In genomic region chr10:15295540-15296325, GRCh38 we compare ENCODE assay signal across 16 cellular contexts.
DNase-seq lines count a peak whose midpoint lies in the region; ATAC-seq and TF ChIP-seq lines count a peak whose summit lies in the region.
"Had no signal": no experiment of that assay in that cellular context is flagged by ENCODE, and none has a peak within 500 bp of the region (broad histone marks: within the 10 kb centered on the region; RNA-seq: fewer than 3 reads in every experiment).

No MANE protein-coding gene starts in this region.

- 51 to 56% methylated on average over 5 of the region's 5 CpGs for WGBS in tibial nerve, 2 donors
- 82% methylated on average over 5 of the region's 5 CpGs for WGBS in right lobe of liver (ENCODE audit: insufficient coverage, low coverage, low lambda C conversion rate, missing lambda C conversion rate)

- H3K4me1 ChIP-seq in Loucy (ENCODE audit: insufficient read depth, low read length, poor library complexity, severe bottlenecking): peaks cover 20% of the 10 kb centered on the region
- H3K4me1 ChIP-seq in tibial nerve: peaks cover 0 to 39% (median 11%) of the 10 kb centered on the region in 4 donors
- no peaks in the 10 kb centered on the region for H3K4me1 ChIP-seq in right lobe of liver
- H3K4me1 ChIP-seq: Peyer's patch had no signal

- ATAC-seq in right lobe of liver (no peak), HG02885 (IDR thresholded peaks at IDR 0.05; ENCODE audit: poor library complexity, unreplicated experiment) (no peak), left colon (no peak)
- ATAC-seq: GM12878 had no signal

- H3K9ac ChIP-seq in Loucy (ENCODE audit: low read depth, low read length, poor library complexity, severe bottlenecking): no peak overlapping the region

- TF ChIP-seq EP300 in tibial nerve (IDR thresholded peaks at IDR 0.05): no peak

- H3K4me3 Mint-ChIP-seq in mesothelial cell of epicardium: no peak overlapping the region
- H3K4me3 Mint-ChIP-seq: IgD-negative memory B cell had no signal

- H3K36me3 Mint-ChIP-seq in mesothelial cell of epicardium: no peaks in the 10 kb centered on the region

- H3F3A ChIP-seq in Loucy (ENCODE audit: low read depth): no peaks in the 10 kb centered on the region

- H3K4me3 ChIP-seq in Loucy (ENCODE audit: low read length, poor library complexity, severe bottlenecking) (no peak overlapping the region), tibial nerve (no peak overlapping the region), right lobe of liver (no peak overlapping the region)
- H3K4me3 ChIP-seq: GM12878, Peyer's patch had no signal

- no peaks in the 10 kb centered on the region for H3K79me2 ChIP-seq in Loucy (ENCODE audit: insufficient read depth, low read length)

- H3K9me2 ChIP-seq in Loucy (replicated peaks; ENCODE audit: low read depth, low read length): no peaks in the 10 kb centered on the region

- peak in 24 of 61 donors; percentile 3 to 76 (median 30) for DNase-seq in caudate nucleus (lab: John Stamatoyannopoulos, UW)
- DNase-seq in mesothelial cell of epicardium (ENCODE audit: low spot score in 2 of 2, unreplicated experiment in 2 of 2): no peak
- DNase-seq in tibial nerve (ENCODE audit: low spot score in 2 of 2): no peak
- no peak for DNase-seq in right lobe of liver
- DNase-seq in left colon: no peak
- DNase-seq: COR-L47, H7, NCI-H1048, NCI-H187, NCI-H510A, Peyer's patch, SHP77 had no signal

- no peak overlapping the region for H3K4me2 ChIP-seq in Loucy (ENCODE audit: low read depth, low read length, poor library complexity, severe bottlenecking)

- H3K27ac ChIP-seq in caudate nucleus (ENCODE audit: low read depth, low read length) (peak overlapping the region; percentile 14), tibial nerve (peak overlapping the region in 3 of 4 donors; percentile 36 to 85 (median 73)), right lobe of liver (no peak overlapping the region)
- H3K27ac ChIP-seq: Peyer's patch had no signal

- no peak for TF ChIP-seq CTCF in Loucy (conservative IDR thresholded peaks at IDR 0.05; ENCODE audit: low read length)
- no peak for TF ChIP-seq CTCF in mesothelial cell of epicardium (IDR thresholded peaks at IDR 0.05; ENCODE audit: unreplicated experiment)
- no peak for TF ChIP-seq CTCF in tibial nerve (IDR thresholded peaks at IDR 0.05)
- no peak for TF ChIP-seq CTCF in right lobe of liver (IDR thresholded peaks at IDR 0.05)

- H2AFZ ChIP-seq in Loucy (ENCODE audit: low read length): peak overlapping the region; percentile 33; the same call in 1 of the 2 replicates

- TF ChIP-seq POLR2A in tibial nerve (IDR thresholded peaks at IDR 0.05): no peak
- no peak for TF ChIP-seq POLR2A in right lobe of liver (IDR thresholded peaks at IDR 0.05)

- H3K4me1 Mint-ChIP-seq in mesothelial cell of epicardium: no peaks in the 10 kb centered on the region
- H3K4me1 Mint-ChIP-seq: IgD-negative memory B cell had no signal

- H3K27me3 ChIP-seq in Loucy (ENCODE audit: insufficient read depth, low read length, poor library complexity, severe bottlenecking): no peaks in the 10 kb centered on the region
- no peaks in the 10 kb centered on the region for H3K27me3 ChIP-seq in tibial nerve
- no peaks in the 10 kb centered on the region for H3K27me3 ChIP-seq in right lobe of liver
- H3K27me3 ChIP-seq: Peyer's patch had no signal

- H4K20me1 ChIP-seq in Loucy (ENCODE audit: insufficient read depth, low read length, poor library complexity, severe bottlenecking): no peaks in the 10 kb centered on the region

- no peaks in the 10 kb centered on the region for H3K9me3 Mint-ChIP-seq in mesothelial cell of epicardium

- H3K36me3 ChIP-seq in Loucy (ENCODE audit: insufficient read depth, low read length) (no peaks in the 10 kb centered on the region), tibial nerve (no peaks in the 10 kb centered on the region), right lobe of liver (no peaks in the 10 kb centered on the region)
- H3K36me3 ChIP-seq: Peyer's patch had no signal

- peak overlapping the region; percentile 7 for H3K27ac Mint-ChIP-seq in mesothelial cell of epicardium

- no peaks in the 10 kb centered on the region for H3K9me3 ChIP-seq in Loucy (ENCODE audit: insufficient read depth, low read depth, low read length)
- H3K9me3 ChIP-seq in tibial nerve: no peaks in the 10 kb centered on the region
- no peaks in the 10 kb centered on the region for H3K9me3 ChIP-seq in right lobe of liver
- H3K9me3 ChIP-seq: Peyer's patch had no signal

- intact Hi-C loops in right lobe of liver (cut with DNase I) (no loop called here), left colon (cut with DNase I, micrococcal nuclease) (no loop called here)

- H3K27me3 Mint-ChIP-seq in mesothelial cell of epicardium (ENCODE audit: low read depth): no peaks in the 10 kb centered on the region

Comparison
In these comparisons a context has a peak if more than half of its experiments do, and no peak if none do; other contexts are left out.
1. H3K27ac ChIP-seq: peak in caudate nucleus (single experiment) and tibial nerve (3 of 4); none in right lobe of liver (0 of 3).